ENCODE assay signal across 24 cellular contexts in genomic region chr2:158905824-158906223, GRCh38.
"Had no signal": no experiment of that assay in that cellular context is flagged by ENCODE, and none has a peak within 500 bp of the region (broad histone marks: within the 10 kb centered on the region; RNA-seq: fewer than 3 reads in every experiment).

No MANE protein-coding gene starts in this region.

- H3K27ac ChIP-seq: colonic mucosa, gastroesophageal sphincter, left ventricle myocardium inferior, pancreas had no signal

- DNase-seq: caudate nucleus; colonic mucosa; dermis blood vessel endothelial cell; endodermal cell; erythroblast; foreskin fibroblast; glutamatergic neuron; left ventricle myocardium inferior; mesendoderm; naive thymus-derived CD4-positive, alpha-beta T cell; occipital lobe; pancreas; right cardiac atrium; stimulated activated CD4-positive, alpha-beta T cell treated with anti-CD3 and anti-CD28 coated beads, Interleukin-4, amount 100 ng/mL, for 1 hour; stimulated activated CD8-positive, alpha-beta memory T cell treated with anti-CD3 and anti-CD28 coated beads, Interleukin-4, amount 100 ng/mL, for 48 hours; stimulated activated naive CD8-positive, alpha-beta T cell treated with anti-CD3 and anti-CD28 coated beads, Interleukin-15, Interleukin-2, amounts not matched to agents 100 U/mL and 50 U/mL, for 24 hours had no signal

- H3K4me2 ChIP-seq: smooth muscle cell had no signal

- H3K27me3 Mint-ChIP-seq: progenitor cell of endocrine pancreas had no signal

- H3K4me3 ChIP-seq: colonic mucosa, gastroesophageal sphincter, left ventricle myocardium inferior, lung, pancreas, smooth muscle cell, tibial nerve had no signal

- H3K4me3 Mint-ChIP-seq: endodermal cell; naive thymus-derived CD4-positive, alpha-beta T cell; neural crest cell; stimulated activated effector memory CD8-positive, alpha-beta T cell treated with anti-CD3 and anti-CD28 coated beads, Interleukin-12 subunit alpha, Interleukin-12 subunit beta, amount 100 ng/mL, for 72 hours had no signal

- H3K36me3 Mint-ChIP-seq: naive thymus-derived CD4-positive, alpha-beta T cell; stimulated activated effector memory CD8-positive, alpha-beta T cell treated with anti-CD3 and anti-CD28 coated beads, Interleukin-12 subunit alpha, Interleukin-12 subunit beta, amount 100 ng/mL, for 72 hours had no signal

- H3K36me3 ChIP-seq: colonic mucosa, gastroesophageal sphincter, left ventricle myocardium inferior, pancreas, tibial nerve had no signal

- FAIRE-seq: keratinocyte, pancreas had no signal

- H3K9me3 Mint-ChIP-seq: endodermal cell; naive thymus-derived CD4-positive, alpha-beta T cell; neural crest cell; stimulated activated effector memory CD8-positive, alpha-beta T cell treated with anti-CD3 and anti-CD28 coated beads, Interleukin-12 subunit alpha, Interleukin-12 subunit beta, amount 100 ng/mL, for 72 hours had no signal

- H3K4me1 ChIP-seq: colonic mucosa, pancreas had no signal

- H3K9me3 ChIP-seq: colonic mucosa, gastroesophageal sphincter, left ventricle myocardium inferior, pancreas, tibial nerve had no signal

- H3K4me1 Mint-ChIP-seq: naive thymus-derived CD4-positive, alpha-beta T cell; stimulated activated effector memory CD8-positive, alpha-beta T cell treated with anti-CD3 and anti-CD28 coated beads, Interleukin-12 subunit alpha, Interleukin-12 subunit beta, amount 100 ng/mL, for 72 hours had no signal

- ATAC-seq: gastroesophageal sphincter; naive thymus-derived CD4-positive, alpha-beta T cell; pancreas; right cardiac atrium; stimulated activated effector memory CD8-positive, alpha-beta T cell treated with anti-CD3 and anti-CD28 coated beads, Interleukin-12 subunit alpha, Interleukin-12 subunit beta, amount 100 ng/mL, for 72 hours; stimulated activated naive CD8-positive, alpha-beta T cell treated with anti-CD3 and anti-CD28 coated beads, Interleukin-15, Interleukin-2, amounts not matched to agents 100 U/mL and 50 U/mL, for 24 hours had no signal

- H3K27me3 ChIP-seq: colonic mucosa, gastroesophageal sphincter, pancreas, tibial nerve had no signal

- H3K27ac Mint-ChIP-seq: endodermal cell; naive thymus-derived CD4-positive, alpha-beta T cell; progenitor cell of endocrine pancreas; stimulated activated effector memory CD8-positive, alpha-beta T cell treated with anti-CD3 and anti-CD28 coated beads, Interleukin-12 subunit alpha, Interleukin-12 subunit beta, amount 100 ng/mL, for 72 hours had no signal
